ENCODE assay signal across 32 cellular contexts in the genomic region with DNA sequence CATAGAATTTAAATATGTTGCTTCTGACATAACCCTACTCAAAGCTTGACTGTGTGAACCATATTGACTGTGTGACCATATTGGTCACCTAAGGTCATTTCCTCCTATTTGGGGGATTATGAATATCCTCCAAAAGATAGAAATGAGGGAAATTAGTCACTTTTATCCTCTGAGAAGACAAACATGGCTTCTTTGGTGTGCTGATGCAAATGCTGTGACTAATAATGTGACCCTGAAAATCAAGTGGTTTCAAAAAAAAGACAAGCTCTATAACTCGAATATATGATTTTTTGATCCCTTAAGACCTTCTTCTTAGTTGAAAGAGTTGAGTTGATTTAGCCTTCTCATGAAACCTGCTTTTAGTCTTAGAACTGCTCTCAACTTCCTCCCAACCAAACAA.
"Had no signal": no experiment of that assay in that cellular context is flagged by ENCODE, and none has a peak within 500 bp of the region (broad histone marks: within the 10 kb centered on the region; RNA-seq: fewer than 3 reads in every experiment).

No MANE protein-coding gene starts in this region.

- H3K9me3 Mint-ChIP-seq: activated CD4-positive, alpha-beta T cell treated with anti-CD3 and anti-CD28 coated beads, Interleukin-2, amount 10 ng/mL, durations not matched to agents 7 days and 5 days; activated naive CD4-positive, alpha-beta T cell treated with anti-CD3 and anti-CD28 coated beads, Interleukin-2, amount 10 ng/mL, durations not matched to agents 7 days and 5 days; activated T-helper 1 cell treated with anti-CD3 and anti-CD28 coated beads, Interleukin-12 subunit alpha, Interleukin-12 subunit beta, Interleukin-2, Interleukin-4 antibody, amounts not matched to agents 30 ng/mL and 10 ng/mL and 1 ng/mL, durations not matched to agents 14 hours and 24 hours and 36 hours; T-helper 2 cell treated with Interferon-gamma antibody and Interleukin-4, amounts not matched to agents 5 μg/mL and 100 μg/mL, for 36 hours had no signal

- DNase-seq: activated CD4-positive, alpha-beta T cell treated with anti-CD3 and anti-CD28 coated beads for 4 hours; activated CD4-positive, alpha-beta T cell treated with anti-CD3 and anti-CD28 coated beads, Interleukin-2, amount 10 ng/mL, durations not matched to agents 7 days and 5 days; activated CD4-positive, alpha-beta T cell treated with anti-CD3 and anti-CD28 coated beads, Interleukin-2, amount 50 U/mL, for 48 hours; activated CD4-positive, CD25-positive, alpha-beta regulatory T cell; activated CD4-positive, CD25-positive, alpha-beta regulatory T cell treated with anti-CD3 and anti-CD28 coated beads, Interleukin-2, amount 50 U/mL, for 72 hours; activated CD8-positive, alpha-beta memory T cell treated with anti-CD3 and anti-CD28 coated beads, Interleukin-2, amount 50 U/mL, for 48 hours; activated gamma-delta T cell; activated naive CD4-positive, alpha-beta T cell; activated naive CD4-positive, alpha-beta T cell treated with anti-CD3 and anti-CD28 coated beads, Interleukin-2, amount 10 ng/mL, durations not matched to agents 7 days and 5 days; activated naive CD8-positive, alpha-beta T cell treated with anti-CD3 and anti-CD28 coated beads, Interleukin-2, amount 10 ng/mL, durations not matched to agents 7 days and 5 days; activated T-cell treated with anti-CD3 and anti-CD28 coated beads for 4 hours; activated T-cell treated with anti-CD3 and anti-CD28 coated beads, Interleukin-2, amount 50 U/mL, for 4 hours; central memory CD4-positive, alpha-beta T cell; cerebellar nuclear complex; colonic mucosa; effector CD8-positive, alpha-beta T cell; foreskin fibroblast; head of caudate nucleus; hippocampal formation; T-helper 1 cell; T-helper 17 cell; T1000 had no signal

- H3K9me3 ChIP-seq: ascending aorta, colonic mucosa had no signal

- ATAC-seq: activated T-cell treated with anti-CD3 and anti-CD28 coated beads, Interleukin-2, amount 50 U/mL, for 4 hours; esophagus mucosa; T-helper 17 cell had no signal

- H3K36me3 ChIP-seq: ascending aorta, breast epithelium, cardiac muscle cell, colonic mucosa had no signal

- H3K36me3 Mint-ChIP-seq: activated naive CD4-positive, alpha-beta T cell treated with anti-CD3 and anti-CD28 coated beads, Interleukin-2, amount 10 ng/mL, durations not matched to agents 7 days and 5 days; activated naive CD8-positive, alpha-beta T cell treated with anti-CD3 and anti-CD28 coated beads, Interleukin-2, amount 10 ng/mL, durations not matched to agents 7 days and 5 days; brain had no signal

- H3K4me1 Mint-ChIP-seq: activated CD4-positive, alpha-beta T cell treated with anti-CD3 and anti-CD28 coated beads, Interleukin-2, amount 10 ng/mL, durations not matched to agents 7 days and 5 days; activated naive CD4-positive, alpha-beta T cell treated with anti-CD3 and anti-CD28 coated beads, Interleukin-2, amount 10 ng/mL, durations not matched to agents 7 days and 5 days; activated naive CD8-positive, alpha-beta T cell treated with anti-CD3 and anti-CD28 coated beads, Interleukin-2, amount 10 ng/mL, durations not matched to agents 7 days and 5 days; brain; T-helper 17 cell had no signal

- H3K27ac Mint-ChIP-seq: activated CD4-positive, alpha-beta T cell treated with anti-CD3 and anti-CD28 coated beads, Interleukin-2, amount 10 ng/mL, durations not matched to agents 7 days and 5 days; activated naive CD4-positive, alpha-beta T cell treated with anti-CD3 and anti-CD28 coated beads, Interleukin-2, amount 10 ng/mL, durations not matched to agents 7 days and 5 days; activated naive CD4-positive, alpha-beta T cell treated with anti-CD3 and anti-CD28 coated beads, Interleukin-2, amount 50 U/mL, for 72 hours; activated naive CD8-positive, alpha-beta T cell treated with anti-CD3 and anti-CD28 coated beads, Interleukin-2, amount 10 ng/mL, durations not matched to agents 7 days and 5 days; activated T-helper 1 cell treated with anti-CD3 and anti-CD28 coated beads, Interleukin-12 subunit alpha, Interleukin-12 subunit beta, Interleukin-2, Interleukin-4 antibody, amounts not matched to agents 30 ng/mL and 10 ng/mL and 1 ng/mL, durations not matched to agents 14 hours and 24 hours and 36 hours; brain; T-helper 17 cell; T-helper 2 cell treated with Interferon-gamma antibody and Interleukin-4, amounts not matched to agents 5 μg/mL and 100 μg/mL, for 36 hours had no signal

- H3K27me3 ChIP-seq: ascending aorta, breast epithelium, cardiac muscle cell, colonic mucosa had no signal

- H3K4me3 Mint-ChIP-seq: activated CD4-positive, alpha-beta T cell treated with anti-CD3 and anti-CD28 coated beads, Interleukin-2, amount 10 ng/mL, durations not matched to agents 7 days and 5 days; activated naive CD4-positive, alpha-beta T cell treated with anti-CD3 and anti-CD28 coated beads, Interleukin-2, amount 10 ng/mL, durations not matched to agents 7 days and 5 days; activated naive CD8-positive, alpha-beta T cell treated with anti-CD3 and anti-CD28 coated beads, Interleukin-2, amount 10 ng/mL, durations not matched to agents 7 days and 5 days; activated T-cell treated with anti-CD3 and anti-CD28 coated beads, Interleukin-2, amount 50 U/mL, for 4 hours; activated T-helper 1 cell treated with anti-CD3 and anti-CD28 coated beads, Interleukin-12 subunit alpha, Interleukin-12 subunit beta, Interleukin-2, Interleukin-4 antibody, amounts not matched to agents 30 ng/mL and 10 ng/mL and 1 ng/mL, durations not matched to agents 14 hours and 24 hours and 36 hours; brain; T-helper 17 cell; T-helper 2 cell treated with Interferon-gamma antibody and Interleukin-4, amounts not matched to agents 5 μg/mL and 100 μg/mL, for 36 hours had no signal

- H3K4me1 ChIP-seq: ascending aorta, breast epithelium, colonic mucosa had no signal

- H3K4me3 ChIP-seq: ascending aorta, breast epithelium, cardiac muscle cell, colonic mucosa had no signal

- FAIRE-seq: endometrium, frontal cortex had no signal

- H3K27ac ChIP-seq: ascending aorta, breast epithelium, cardiac muscle cell, colonic mucosa had no signal
